Comparison of ENCODE assay signal across 20 cellular contexts in the genomic region with DNA sequence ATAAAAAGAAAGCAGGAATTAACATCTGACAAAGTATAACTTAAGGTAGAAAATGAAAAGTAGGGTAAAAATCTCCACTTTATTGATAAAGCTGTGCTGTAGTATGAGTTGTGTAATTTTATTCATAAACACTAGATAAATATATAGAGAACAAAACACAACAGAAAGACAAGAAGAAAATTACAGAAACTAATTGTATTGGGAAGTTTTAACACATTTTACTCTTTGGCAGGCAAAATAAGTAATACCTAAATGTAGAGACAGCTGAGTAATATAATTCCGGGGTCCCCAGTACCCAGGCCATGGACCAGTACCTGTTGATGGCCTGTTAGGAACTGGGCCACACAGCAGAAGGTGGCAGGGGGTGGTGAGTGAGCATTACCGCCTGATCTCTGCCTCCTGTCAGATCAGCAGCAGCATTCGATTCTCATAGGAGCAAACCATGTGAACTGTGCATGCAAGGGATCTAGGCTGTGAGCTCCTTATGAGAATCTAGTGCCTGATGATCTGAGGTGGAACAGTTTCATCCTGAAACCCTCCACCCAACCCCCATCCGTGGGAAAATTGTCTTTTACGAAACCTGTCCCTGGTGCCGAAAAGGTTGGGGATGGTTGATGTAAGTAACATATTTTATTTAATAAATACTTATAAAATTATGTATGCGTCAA.
"Had no signal": no experiment of that assay in that cellular context is flagged by ENCODE, and none has a peak within 500 bp of the region (broad histone marks: within the 10 kb centered on the region; RNA-seq: fewer than 3 reads in every experiment).

No MANE protein-coding gene starts in this region.

- DNase-seq: activated CD4-positive, alpha-beta T cell treated with anti-CD3 and anti-CD28 coated beads for 1 hour; activated CD4-positive, alpha-beta T cell treated with anti-CD3 and anti-CD28 coated beads, Interleukin-2, amount 50 U/mL, for 4 hours; activated gamma-delta T cell treated with Interleukin-2 at 50 U/mL for 16 hours; activated T-cell treated with anti-CD3 and anti-CD28 coated beads, Interleukin-2, amount 50 U/mL, for 72 hours; adrenal gland; effector CD8-positive, alpha-beta T cell; immature natural killer cell; kidney glomerular epithelial cell; left ventricle myocardium inferior; nephron progenitor cell; nucleus accumbens; posterior cingulate gyrus; sigmoid colon; stimulated activated CD4-positive, alpha-beta T cell treated with anti-CD3 and anti-CD28 coated beads, Interleukin-4, amount 100 ng/mL, for 24 hours; upper lobe of left lung; WERI-Rb-1 had no signal

- ATAC-seq: activated naive CD4-positive, alpha-beta T cell treated with anti-CD3 and anti-CD28 coated beads, Interleukin-2, amount 50 U/mL, for 72 hours; stimulated activated memory B cell treated with anti-CD40 and anti-IgM and Interleukin-4, amounts not matched to agents 10 μg/mL and 1 μg/mL and 100 μg/mL, for 72 hours had no signal

- FAIRE-seq: astrocyte, bronchial epithelial cell had no signal
